In genomic region chr3:126100688-126101301, GRCh38 we compare ENCODE assay signal across 1 cellular context.
TF ChIP-seq lines count a peak whose summit lies in the region.

No MANE protein-coding gene starts in this region.

TF ChIP-seq in GM12878, 131 proteins besides CTCF, POLR2A, EP300 and RAD21 (continued from another document and continues in another):
- TF ChIP-seq CUX1 (IDR thresholded peaks at IDR 0.05; ENCODE audit: insufficient replicate concordance, low read depth, low read length) (no peak), ATF2 (IDR thresholded peaks at IDR 0.05; ENCODE audit: low read length) (peak; percentile 70), POU2F2 (IDR thresholded peaks at IDR 0.05; ENCODE audit: borderline replicate concordance, low read depth, low read length) (peak; percentile 69; the same call in 2 of the 3 replicates), PAX5 (IDR thresholded peaks at IDR 0.05; ENCODE audit: borderline replicate concordance, low read depth, low read length) (peak; percentile 69; the same call in 1 of the 2 replicates), NBN (IDR thresholded peaks at IDR 0.05) (no peak), TBL1XR1 (IDR thresholded peaks at IDR 0.05; ENCODE audit: low read depth, low read length) (no peak), MEF2B (IDR thresholded peaks at IDR 0.05; ENCODE audit: partially characterized antibody, poor library complexity, severe bottlenecking) (peak; percentile 25), CBX5 (IDR thresholded peaks at IDR 0.05; ENCODE audit: low read depth) (no peak), RUNX3 (IDR thresholded peaks at IDR 0.05; ENCODE audit: low read length) (peak; percentile 89), SREBF2 (IDR thresholded peaks at IDR 0.05; ENCODE audit: low read length) (no peak), LARP7 (IDR thresholded peaks at IDR 0.05) (no peak), KLF5 (IDR thresholded peaks at IDR 0.05; ENCODE audit: partially characterized antibody) (no peak), NR2F1 (conservative IDR thresholded peaks at IDR 0.05) (peak; percentile 38; the same call in 1 of the 2 replicates), MTA2 (IDR thresholded peaks at IDR 0.05; ENCODE audit: low read depth) (peak; percentile 30; the same call in 1 of the 2 replicates), JUNB (IDR thresholded peaks at IDR 0.05) (peak; percentile 82), SMC3 (IDR thresholded peaks at IDR 0.05; ENCODE audit: borderline replicate concordance, low read length) (no peak), MYB (IDR thresholded peaks at IDR 0.05; ENCODE audit: borderline replicate concordance, low read depth, low read length) (no peak), SRF (IDR thresholded peaks at IDR 0.05; ENCODE audit: low read depth in 2 of 2, low read length in 2 of 2) (0 out of 4 replicates have a peak, but pooled peaks of 1 of the 2 experiments have one; percentile 44), IKZF2 (IDR thresholded peaks at IDR 0.05) (0 out of 4 replicates have a peak, but pooled peaks of 1 of the 2 experiments have one; percentile 18), CEBPB (IDR thresholded peaks at IDR 0.05; ENCODE audit: borderline replicate concordance in 1 of 2, low read depth in 2 of 2, low read length in 2 of 2) (no peak), RAD51 (IDR thresholded peaks at IDR 0.05) (no peak), RELB (IDR thresholded peaks at IDR 0.05; ENCODE audit: low read depth) (no peak), TCF12 (IDR thresholded peaks at IDR 0.05; ENCODE audit: low read depth, low read length) (peak; percentile 68; the same call in 1 of the 2 replicates), CEBPZ (IDR thresholded peaks at IDR 0.05; ENCODE audit: low read depth, low read length) (no peak), RFX5 (IDR thresholded peaks at IDR 0.05; ENCODE audit: low read depth, low read length) (no peak), ZNF24 (IDR thresholded peaks at IDR 0.05) (no peak), YBX1 (IDR thresholded peaks at IDR 0.05) (no peak), NFXL1 (IDR thresholded peaks at IDR 0.05; ENCODE audit: borderline replicate concordance) (no peak), CHD4 (IDR thresholded peaks at IDR 0.05) (no peak), CBFB (IDR thresholded peaks at IDR 0.05; ENCODE audit: low read depth) (no peak; the same call in 1 of the 2 replicates), PAX8 (IDR thresholded peaks at IDR 0.05) (no peak), SMAD1 (IDR thresholded peaks at IDR 0.05; ENCODE audit: low read depth, partially characterized antibody) (no peak), TCF3 (IDR thresholded peaks at IDR 0.05; ENCODE audit: borderline replicate concordance, insufficient read depth, low read depth, low read length) (no peak), MTA3 (IDR thresholded peaks at IDR 0.05; ENCODE audit: borderline replicate concordance, low read length) (no peak), GATAD2B (conservative IDR thresholded peaks at IDR 0.05; ENCODE audit: low read depth) (no peak), SMARCA5 (IDR thresholded peaks at IDR 0.05) (no peak), BMI1 (IDR thresholded peaks at IDR 0.05; ENCODE audit: borderline replicate concordance) (no peak), BCL3 (IDR thresholded peaks at IDR 0.05; ENCODE audit: borderline replicate concordance, insufficient read depth, low read depth, low read length, poor library complexity, severe bottlenecking) (no peak), IRF4 (IDR thresholded peaks at IDR 0.05; ENCODE audit: low read depth, low read length) (peak; percentile 91), BACH1 (IDR thresholded peaks at IDR 0.05; ENCODE audit: borderline replicate concordance) (no peak), SKIL (IDR thresholded peaks at IDR 0.05; ENCODE audit: low read depth, poor library complexity, severe bottlenecking) (no peak), POLR2AphosphoS5 (IDR thresholded peaks at IDR 0.05; ENCODE audit: low read length) (no peak), ATF7 (IDR thresholded peaks at IDR 0.05; ENCODE audit: low read depth) (peak; percentile 60; the same call in 1 of the 2 replicates), ZNF217 (IDR thresholded peaks at IDR 0.05) (no peak), ZBTB40 (IDR thresholded peaks at IDR 0.05; ENCODE audit: borderline replicate concordance) (no peak)
